8 cellular contexts compared by ENCODE assay signal in the genomic region with DNA sequence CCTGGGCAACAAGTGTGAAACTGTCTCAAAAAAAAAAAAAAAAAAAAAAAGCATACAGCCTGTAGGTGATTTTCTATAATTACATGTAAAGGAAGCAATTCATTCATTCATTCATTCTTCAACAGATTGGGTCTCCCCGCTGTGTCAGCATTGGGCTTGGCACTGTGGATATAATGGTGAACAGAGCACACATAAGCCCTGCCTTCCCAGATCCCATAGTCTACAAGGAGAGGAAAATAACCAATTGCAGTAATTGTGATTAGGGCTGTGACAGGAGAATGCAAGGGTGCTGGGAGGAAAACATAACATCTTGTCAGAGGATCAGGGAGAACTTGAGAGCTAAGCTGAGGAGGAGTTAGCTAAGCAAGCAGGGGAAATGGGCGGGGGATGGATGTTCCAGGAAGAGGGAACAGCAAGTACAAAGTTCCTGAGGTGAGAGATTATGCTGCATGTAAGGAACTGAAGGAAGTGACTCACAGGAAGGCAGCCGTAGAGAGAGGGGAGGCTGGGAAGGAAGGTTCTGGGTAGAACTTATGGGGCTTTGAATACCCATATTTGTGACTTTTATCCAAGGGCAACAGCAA. TPM values are rescaled to one million over a fixed set of nuclear protein-coding genes. Genes with fewer than 3 reads are reported as not detected.
DNase-seq lines count a peak whose midpoint lies in the region; ATAC-seq and TF ChIP-seq lines count a peak whose summit lies in the region.

No MANE protein-coding gene starts in this region.

- ATAC-seq in GM23338, result no peak
- ATAC-seq in HG03039 (IDR thresholded peaks at IDR 0.05; ENCODE audit: unreplicated experiment), result no peak

- H3K27ac ChIP-seq in GM23338 (ENCODE audit: low read depth) (no peak overlapping the region), SJSA1 (no peak overlapping the region)

- H3K9me2 ChIP-seq in GM23338 (ENCODE audit: insufficient read depth), result no peaks in the 10 kb centered on the region

- H3K27ac Mint-ChIP-seq in GM23338, result no peak overlapping the region

- no peaks in the 10 kb centered on the region for H3K27me3 Mint-ChIP-seq in GM23338 (ENCODE audit: insufficient read depth, low read depth, poor library complexity)

- H2AFZ ChIP-seq in GM23338, result 0 out of 2 replicates have a peak overlapping the region, but pooled peaks have one; percentile 34

- H3K36me3 ChIP-seq in GM23338 (ENCODE audit: insufficient read depth), result no peaks in the 10 kb centered on the region
- H3K36me3 ChIP-seq in SJSA1, result no peaks in the 10 kb centered on the region

- peaks cover 4% of the 10 kb centered on the region; the same call in 2 of the 3 replicates for H3K4me1 Mint-ChIP-seq in GM23338

- H3K27me3 ChIP-seq in GM23338 (ENCODE audit: insufficient read depth), result no peaks in the 10 kb centered on the region
- no peaks in the 10 kb centered on the region for H3K27me3 ChIP-seq in SJSA1 (replicated peaks)

- H4K20me1 ChIP-seq in GM23338 (replicated peaks; ENCODE audit: insufficient read depth), result no peaks in the 10 kb centered on the region

- TF ChIP-seq CTCF in GM23338 (conservative IDR thresholded peaks at IDR 0.05; ENCODE audit: low read depth in 2 of 2) (no peak), fibroblast of the aortic adventitia (IDR thresholded peaks at IDR 0.05; ENCODE audit: insufficient read depth, low read length) (no peak)

- H3F3A ChIP-seq in GM23338 (replicated peaks; ENCODE audit: low read depth), result no peaks in the 10 kb centered on the region

- no peak overlapping the region for H3K4me3 ChIP-seq in GM23338
- no peak overlapping the region for H3K4me3 ChIP-seq in SJSA1
- H3K4me3 ChIP-seq in fibroblast of the aortic adventitia (ENCODE audit: low read depth, low read length), result no peak overlapping the region

- DNase-seq in GM23338 (ENCODE audit: low spot score), result no peak
- DNase-seq in SJSA1 (ENCODE audit: low read depth in 1 of 2, low spot score in 2 of 2), result peak; percentile 9 to 40
- DNase-seq in fibroblast of the aortic adventitia (ENCODE audit: low read depth), result peak; percentile 63
- peak; percentile 92 for DNase-seq in renal cortical epithelial cell (ENCODE audit: low read depth)
- DNase-seq in epidermal melanocyte (ENCODE audit: insufficient read length, low spot score), result no peak
- no peak for DNase-seq in medulla oblongata (ENCODE audit: extremely low spot score)
- no peak for DNase-seq in GM19238 (ENCODE audit: insufficient read length, low spot score)

- no peaks in the 10 kb centered on the region for H3K9me3 Mint-ChIP-seq in GM23338

- no peak overlapping the region for H3K4me3 Mint-ChIP-seq in GM23338

- no peaks in the 10 kb centered on the region for H3K9me3 ChIP-seq in SJSA1 (replicated peaks)

- no peak overlapping the region for H3K4me2 ChIP-seq in GM23338

- H3K79me2 ChIP-seq in GM23338 (replicated peaks; ENCODE audit: insufficient read depth), result no peaks in the 10 kb centered on the region

- H3K4me1 ChIP-seq in GM23338 (ENCODE audit: insufficient read depth) (no peaks in the 10 kb centered on the region), SJSA1 (replicated peaks) (peaks cover 15% of the 10 kb centered on the region)

- no peaks in the 10 kb centered on the region for H3K36me3 Mint-ChIP-seq in GM23338 (ENCODE audit: low read depth)

TF ChIP-seq in GM23338, 12 proteins besides CTCF, POLR2A, EP300 and RAD21 (continues in another document):
- TF ChIP-seq ZNF462 (CRISPR knock-in tag; IDR thresholded peaks at IDR 0.05) (no peak), CREB1 (CRISPR knock-in tag; IDR thresholded peaks at IDR 0.05; ENCODE audit: low read depth) (no peak), JUNB (IDR thresholded peaks at IDR 0.05; ENCODE audit: unreplicated experiment) (no peak), ZNF114 (CRISPR knock-in tag; IDR thresholded peaks at IDR 0.05) (no peak), EZH2 (IDR thresholded peaks at IDR 0.05; ENCODE audit: low read depth, unreplicated experiment) (no peak), POLR2AphosphoS5 (IDR thresholded peaks at IDR 0.05; ENCODE audit: low read depth) (no peak)
- TF ChIP-seq, protein P1, sequence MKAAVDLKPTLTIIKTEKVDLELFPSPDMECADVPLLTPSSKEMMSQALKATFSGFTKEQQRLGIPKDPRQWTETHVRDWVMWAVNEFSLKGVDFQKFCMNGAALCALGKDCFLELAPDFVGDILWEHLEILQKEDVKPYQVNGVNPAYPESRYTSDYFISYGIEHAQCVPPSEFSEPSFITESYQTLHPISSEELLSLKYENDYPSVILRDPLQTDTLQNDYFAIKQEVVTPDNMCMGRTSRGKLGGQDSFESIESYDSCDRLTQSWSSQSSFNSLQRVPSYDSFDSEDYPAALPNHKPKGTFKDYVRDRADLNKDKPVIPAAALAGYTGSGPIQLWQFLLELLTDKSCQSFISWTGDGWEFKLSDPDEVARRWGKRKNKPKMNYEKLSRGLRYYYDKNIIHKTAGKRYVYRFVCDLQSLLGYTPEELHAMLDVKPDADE (IDR thresholded peaks at IDR 0.05), result no peak

RNA-seq across cellular contexts. Expression of gene KLF9, which starts 24.0 kb away (rescaled TPM):
- 0.82 and 1.5 TPM in 2 replicates for total RNA-seq in GM23338 (2014; rRNA removed; shearing (Covaris generic))
- polyA plus RNA-seq in GM23338 (2016; fragmentation: Nextera tagmentation; extraction: Ambion mirVana), result 0.45 and 0.58 TPM in 2 replicates
- total RNA-seq in SJSA1 (2014; rRNA removed; shearing (Covaris generic)), result 3.2 and 5.9 TPM in 2 replicates
- 30.4 and 30.8 TPM in 2 replicates for total RNA-seq in fibroblast of the aortic adventitia (ENCODE audit: low replicate concordance)
- 20.7 and 30.9 TPM in 2 replicates for total RNA-seq in renal cortical epithelial cell

Comparison
In these comparisons a context has a peak if more than half of its experiments do, and no peak if none do; other contexts are left out.
1. DNase-seq: peak in SJSA1 (2 of 2), fibroblast of the aortic adventitia (single experiment) and renal cortical epithelial cell (single experiment); none in GM23338 (single experiment), epidermal melanocyte (single experiment), medulla oblongata (single experiment) and GM19238 (single experiment).